In genomic region chr2:219543596-219544358, GRCh38 we compare ENCODE assay signal across 8 cellular contexts. TPM values are rescaled to one million over a fixed set of nuclear protein-coding genes. Genes with fewer than 3 reads are reported as not detected.
DNase-seq lines count a peak whose midpoint lies in the region; ATAC-seq and TF ChIP-seq lines count a peak whose summit lies in the region.

A gene with protein sequence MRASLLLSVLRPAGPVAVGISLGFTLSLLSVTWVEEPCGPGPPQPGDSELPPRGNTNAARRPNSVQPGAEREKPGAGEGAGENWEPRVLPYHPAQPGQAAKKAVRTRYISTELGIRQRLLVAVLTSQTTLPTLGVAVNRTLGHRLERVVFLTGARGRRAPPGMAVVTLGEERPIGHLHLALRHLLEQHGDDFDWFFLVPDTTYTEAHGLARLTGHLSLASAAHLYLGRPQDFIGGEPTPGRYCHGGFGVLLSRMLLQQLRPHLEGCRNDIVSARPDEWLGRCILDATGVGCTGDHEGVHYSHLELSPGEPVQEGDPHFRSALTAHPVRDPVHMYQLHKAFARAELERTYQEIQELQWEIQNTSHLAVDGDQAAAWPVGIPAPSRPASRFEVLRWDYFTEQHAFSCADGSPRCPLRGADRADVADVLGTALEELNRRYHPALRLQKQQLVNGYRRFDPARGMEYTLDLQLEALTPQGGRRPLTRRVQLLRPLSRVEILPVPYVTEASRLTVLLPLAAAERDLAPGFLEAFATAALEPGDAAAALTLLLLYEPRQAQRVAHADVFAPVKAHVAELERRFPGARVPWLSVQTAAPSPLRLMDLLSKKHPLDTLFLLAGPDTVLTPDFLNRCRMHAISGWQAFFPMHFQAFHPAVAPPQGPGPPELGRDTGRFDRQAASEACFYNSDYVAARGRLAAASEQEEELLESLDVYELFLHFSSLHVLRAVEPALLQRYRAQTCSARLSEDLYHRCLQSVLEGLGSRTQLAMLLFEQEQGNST (minus strand): TSS chr2:219543809. CDS start chr2:219543538, 271 bp downstream.
A gene with protein sequence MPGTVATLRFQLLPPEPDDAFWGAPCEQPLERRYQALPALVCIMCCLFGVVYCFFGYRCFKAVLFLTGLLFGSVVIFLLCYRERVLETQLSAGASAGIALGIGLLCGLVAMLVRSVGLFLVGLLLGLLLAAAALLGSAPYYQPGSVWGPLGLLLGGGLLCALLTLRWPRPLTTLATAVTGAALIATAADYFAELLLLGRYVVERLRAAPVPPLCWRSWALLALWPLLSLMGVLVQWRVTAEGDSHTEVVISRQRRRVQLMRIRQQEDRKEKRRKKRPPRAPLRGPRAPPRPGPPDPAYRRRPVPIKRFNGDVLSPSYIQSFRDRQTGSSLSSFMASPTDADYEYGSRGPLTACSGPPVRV (plus strand): TSS chr2:219544028. CDS start chr2:219544728, 700 bp downstream.

- ATAC-seq in GM19328 (IDR thresholded peaks at IDR 0.05; ENCODE audit: unreplicated experiment), result peak; percentile 73
- peak; percentile 53 for ATAC-seq in HG03469 (IDR thresholded peaks at IDR 0.05; ENCODE audit: unreplicated experiment)
- peak; percentile 85 for ATAC-seq in left colon

- H3K4me1 ChIP-seq in BLaER1, result peaks cover 32% of the 10 kb centered on the region

- TF ChIP-seq CTCF in coronary artery (IDR thresholded peaks at IDR 0.05), result no peak

- H3K4me3 Mint-ChIP-seq in activated CD4-positive, alpha-beta T cell treated with anti-CD3 and anti-CD28 coated beads, Interleukin-2, amount 10 ng/mL, durations not matched to agents 7 days and 5 days, result peak within 1 kb of the TSS; percentile 84

- CTCF ChIA-PET in activated CD4-positive, alpha-beta T cell treated with anti-CD3 and anti-CD28 coated beads, Interleukin-2, amount 10 ng/mL, durations not matched to agents 7 days and 5 days (lab: Charles Lee), result interaction anchor here (0.7 to 7.3 kb wide), 12 partner anchors 8 to 146 kb away, joined by 3 to 79 read pairs (median 5); partner anchors contain the start of genes GMPPA and SPEG

- H3K36me3 Mint-ChIP-seq in activated CD4-positive, alpha-beta T cell treated with anti-CD3 and anti-CD28 coated beads, Interleukin-2, amount 10 ng/mL, durations not matched to agents 7 days and 5 days (ENCODE audit: low read depth), result no peaks in the 10 kb centered on the region

- H3K9me3 Mint-ChIP-seq in activated CD4-positive, alpha-beta T cell treated with anti-CD3 and anti-CD28 coated beads, Interleukin-2, amount 10 ng/mL, durations not matched to agents 7 days and 5 days, result no peaks in the 10 kb centered on the region

- peaks cover 15% of the 10 kb centered on the region for H3K27me3 Mint-ChIP-seq in activated CD4-positive, alpha-beta T cell treated with anti-CD3 and anti-CD28 coated beads, Interleukin-2, amount 10 ng/mL, durations not matched to agents 7 days and 5 days

- DNase-seq in NCI-H526 treated with DMSO at 0.1 percent for 48 hours (lab: John Stamatoyannopoulos, UW), result peak; percentile 91
- DNase-seq in activated CD4-positive, alpha-beta T cell treated with anti-CD3 and anti-CD28 coated beads, Interleukin-2, amount 10 ng/mL, durations not matched to agents 7 days and 5 days, result peak; percentile 95
- DNase-seq in coronary artery (ENCODE audit: low spot score), result peak; percentile 99
- DNase-seq in left colon, result peak; percentile 98
- DNase-seq in stimulated activated CD4-positive, alpha-beta T cell treated with anti-CD3 and anti-CD28 coated beads, Interleukin-1b, Interleukin-23, amount 100 ng/mL, for 4 hours (ENCODE audit: low read depth in 2 of 2), result peak; percentile 76 to 91

- no peaks in the 10 kb centered on the region for H3K9me3 ChIP-seq in BLaER1

- peak within 1 kb of the TSS; percentile 87 for H3K4me3 ChIP-seq in BLaER1
- peak within 1 kb of the TSS; percentile 94 for H3K4me3 ChIP-seq in coronary artery

- peak within 1 kb of the TSS; percentile 89 for H3K27ac Mint-ChIP-seq in activated CD4-positive, alpha-beta T cell treated with anti-CD3 and anti-CD28 coated beads, Interleukin-2, amount 10 ng/mL, durations not matched to agents 7 days and 5 days

- intact Hi-C loops in left colon (cut with DNase I, micrococcal nuclease), result loop anchor here in 1 of 2 donors (10.0 kb wide), 1 partner anchor 101 kb away; no protein-coding TSS in a partner anchor

- peaks cover 42% of the 10 kb centered on the region for H4K20me1 ChIP-seq in BLaER1

- POLR2A ChIA-PET in activated CD4-positive, alpha-beta T cell treated with anti-CD3 and anti-CD28 coated beads, Interleukin-2, amount 10 ng/mL, durations not matched to agents 7 days and 5 days (lab: Charles Lee), result no interaction called here

- H3K36me3 ChIP-seq in BLaER1, result peaks cover 22% of the 10 kb centered on the region

- H3K27ac ChIP-seq in BLaER1 (peak within 1 kb of the TSS; percentile 71), coronary artery (peak within 1 kb of the TSS; percentile 81 to 97)

- H3K9ac ChIP-seq in BLaER1, result peak within 1 kb of the TSS; percentile 80

- H3K4me1 Mint-ChIP-seq in activated CD4-positive, alpha-beta T cell treated with anti-CD3 and anti-CD28 coated beads, Interleukin-2, amount 10 ng/mL, durations not matched to agents 7 days and 5 days, result peaks cover 24% of the 10 kb centered on the region

- peaks cover 30% of the 10 kb centered on the region; the same call in 1 of the 2 replicates for H3K27me3 ChIP-seq in BLaER1

- peak within 1 kb of the TSS; percentile 99 for H3K4me2 ChIP-seq in BLaER1

RNA-seq across cellular contexts. Expression of the first gene that starts in this region (rescaled TPM):
- total RNA-seq in activated CD4-positive, alpha-beta T cell treated with anti-CD3 and anti-CD28 coated beads, Interleukin-2, amount 10 ng/mL, durations not matched to agents 7 days and 5 days, result 1 to 10 TPM; 6.4 to 7.8 TPM
- total RNA-seq in left colon, result 10 to 100 TPM; 27.8 to 37.2 TPM

RNA-seq across cellular contexts. Expression of the second gene that starts in this region (rescaled TPM):
- total RNA-seq in activated CD4-positive, alpha-beta T cell treated with anti-CD3 and anti-CD28 coated beads, Interleukin-2, amount 10 ng/mL, durations not matched to agents 7 days and 5 days, result under 1 TPM; 0.44 to 0.69 TPM
- total RNA-seq in left colon, result 1 to 10 TPM; 1.4 to 1.6 TPM

Comparison
In these comparisons a context has a peak if more than half of its experiments do, and no peak if none do; other contexts are left out.
1. Peak in every context shown above with its lines: DNase-seq, ATAC-seq, H3K4me3 ChIP-seq and H3K27ac ChIP-seq.